Comparison of ENCODE assay signal across 1 cellular context in genomic region chr11:118572914-118573550, GRCh38.
TF ChIP-seq lines count a peak whose summit lies in the region.

No MANE protein-coding gene starts in this region.

TF ChIP-seq in GM12878, 131 proteins besides CTCF, POLR2A, EP300 and RAD21:
- TF ChIP-seq MXI1 (IDR thresholded peaks at IDR 0.05; ENCODE audit: low read depth, low read length) (peak; percentile 25; the same call in 1 of the 2 replicates), TARDBP (IDR thresholded peaks at IDR 0.05; ENCODE audit: borderline replicate concordance) (no peak), POLR2AphosphoS5 (IDR thresholded peaks at IDR 0.05; ENCODE audit: low read length) (peak; percentile 68), SPI1 (IDR thresholded peaks at IDR 0.05; ENCODE audit: borderline replicate concordance, insufficient read depth, low read depth, low read length) (no peak)
- TF ChIP-seq, protein P1, sequence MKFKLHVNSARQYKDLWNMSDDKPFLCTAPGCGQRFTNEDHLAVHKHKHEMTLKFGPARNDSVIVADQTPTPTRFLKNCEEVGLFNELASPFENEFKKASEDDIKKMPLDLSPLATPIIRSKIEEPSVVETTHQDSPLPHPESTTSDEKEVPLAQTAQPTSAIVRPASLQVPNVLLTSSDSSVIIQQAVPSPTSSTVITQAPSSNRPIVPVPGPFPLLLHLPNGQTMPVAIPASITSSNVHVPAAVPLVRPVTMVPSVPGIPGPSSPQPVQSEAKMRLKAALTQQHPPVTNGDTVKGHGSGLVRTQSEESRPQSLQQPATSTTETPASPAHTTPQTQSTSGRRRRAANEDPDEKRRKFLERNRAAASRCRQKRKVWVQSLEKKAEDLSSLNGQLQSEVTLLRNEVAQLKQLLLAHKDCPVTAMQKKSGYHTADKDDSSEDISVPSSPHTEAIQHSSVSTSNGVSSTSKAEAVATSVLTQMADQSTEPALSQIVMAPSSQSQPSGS (IDR thresholded peaks at IDR 0.05; ENCODE audit: low read length), result no peak
TF ChIP-seq in GM12878: peak in this region for 2.
